Comparison of ENCODE assay signal across 7 cellular contexts in genomic region chr1:39104158-39105060, GRCh38.
A peak's percentile ranks its signal among the peaks of the same experiment; 100 is the strongest.
DNase-seq lines count a peak whose midpoint lies in the region; ATAC-seq and TF ChIP-seq lines count a peak whose summit lies in the region.

No MANE protein-coding gene starts in this region.

- peaks cover 28% of the 10 kb centered on the region for H3K4me1 Mint-ChIP-seq in endodermal cell

- H3K9ac ChIP-seq in NT2/D1 (ENCODE audit: insufficient read length, low read depth) (peak overlapping the region; percentile 96), endodermal cell (ENCODE audit: extremely low read depth, low read length, poor library complexity, severe bottlenecking) (peak overlapping the region; percentile 66), mucosa of rectum (ENCODE audit: low read depth in 1 of 2, low read length in 2 of 2) (peak overlapping the region; percentile 3 to 90)

- WGBS in endodermal cell (ENCODE audit: insufficient coverage in 1 of 2, insufficient read length in 1 of 2), 2 experiments: 20 to 25% methylated on average over 20 to 25 of the region's 25 CpGs

- H3K9me3 Mint-ChIP-seq in endodermal cell: no peaks in the 10 kb centered on the region

- no peaks in the 10 kb centered on the region for H3K27me3 ChIP-seq in NT2/D1 (ENCODE audit: insufficient read depth, insufficient read length)
- no peaks in the 10 kb centered on the region for H3K27me3 ChIP-seq in endodermal cell (ENCODE audit: control insufficient read depth, insufficient read depth, low read length, poor library complexity, severe bottlenecking)
- H3K27me3 ChIP-seq in mucosa of rectum (ENCODE audit: control insufficient read depth in 2 of 2, insufficient read depth in 2 of 2, low read length in 2 of 2): no peaks in the 10 kb centered on the region

- H3K27ac Mint-ChIP-seq in endodermal cell: peak overlapping the region; percentile 50

- TF ChIP-seq CTCF in GM12865 (IDR thresholded peaks at IDR 0.05; ENCODE audit: insufficient read depth, low read depth, low read length, missing control alignments) (no peak), endodermal cell (conservative IDR thresholded peaks at IDR 0.05) (no peak)

- H3K4me3 Mint-ChIP-seq in endodermal cell: no peak overlapping the region

- H3K4me3 ChIP-seq in GM12865 (ENCODE audit: low read depth, low read length) (peak overlapping the region; percentile 92), NT2/D1 (ENCODE audit: insufficient read length, low read depth) (peak overlapping the region; percentile 78), endodermal cell (ENCODE audit: low read length) (peak overlapping the region; percentile 76), mucosa of rectum (ENCODE audit: low read length in 2 of 2) (peak overlapping the region; percentile 46 to 65)

- H3K36me3 Mint-ChIP-seq in endodermal cell (ENCODE audit: low read depth): no peaks in the 10 kb centered on the region

- no peak for ATAC-seq in GM18519 (IDR thresholded peaks at IDR 0.05; ENCODE audit: low FRiP score, unreplicated experiment)
- ATAC-seq in HG03025 (IDR thresholded peaks at IDR 0.05; ENCODE audit: low FRiP score, unreplicated experiment): no peak

- H3K4me1 ChIP-seq in NT2/D1 (ENCODE audit: insufficient read depth, insufficient read length) (peaks cover 10% of the 10 kb centered on the region), endodermal cell (ENCODE audit: control insufficient read depth, insufficient read depth, low read length) (peaks cover 24% of the 10 kb centered on the region), mucosa of rectum (ENCODE audit: control insufficient read depth in 2 of 2, insufficient read depth in 2 of 2, low read length in 2 of 2) (peaks cover 15 to 23% of the 10 kb centered on the region in 2 donors)

- H3K27me3 Mint-ChIP-seq in endodermal cell (ENCODE audit: insufficient read depth): peaks cover 10% of the 10 kb centered on the region

- DNase-seq in GM12865 (ENCODE audit: low read depth) (no peak), NT2/D1 (ENCODE audit: low read depth, low spot score) (peak; percentile 35), endodermal cell (peak; percentile 85)
- DNase-seq in activated CD4-positive, CD25-positive, alpha-beta regulatory T cell treated with anti-CD3 and anti-CD28 coated beads, Interleukin-2, amount 50 U/mL, for 72 hours: no peak

- H3K36me3 ChIP-seq in NT2/D1 (ENCODE audit: insufficient read depth, insufficient read length, low read length): no peaks in the 10 kb centered on the region
- no peaks in the 10 kb centered on the region for H3K36me3 ChIP-seq in endodermal cell (ENCODE audit: control insufficient read depth, insufficient read depth, low read length)
- H3K36me3 ChIP-seq in mucosa of rectum (ENCODE audit: control insufficient read depth in 2 of 2, insufficient read depth in 2 of 2, low read length in 2 of 2): no peaks in the 10 kb centered on the region

- H3K27ac ChIP-seq in endodermal cell (ENCODE audit: low read depth, low read length): peak overlapping the region; percentile 95
- H3K27ac ChIP-seq in mucosa of rectum (ENCODE audit: low read depth in 2 of 2, low read length in 2 of 2): peak overlapping the region; percentile 91 to 92

- no peaks in the 10 kb centered on the region for H3K9me3 ChIP-seq in NT2/D1 (ENCODE audit: insufficient read depth, low read length)
- H3K9me3 ChIP-seq in endodermal cell (ENCODE audit: control insufficient read depth, low read length): no peaks in the 10 kb centered on the region
- H3K9me3 ChIP-seq in mucosa of rectum (ENCODE audit: control insufficient read depth in 2 of 2, low read length in 2 of 2): no peaks in the 10 kb centered on the region

Comparison
In these comparisons a context has a peak if more than half of its experiments do, and no peak if none do; other contexts are left out.
1. DNase-seq: peak in NT2/D1 (single experiment) and endodermal cell (single experiment); none in GM12865 (single experiment) and activated CD4-positive, CD25-positive, alpha-beta regulatory T cell treated with anti-CD3 and anti-CD28 coated beads, Interleukin-2, amount 50 U/mL, for 72 hours (single experiment).
2. Peak in every context shown above with its lines, with median percentiles within 50 percentile points of each other: H3K4me3 ChIP-seq and H3K9ac ChIP-seq.